ENCODE assay signal across 1 cellular context in genomic region chr17:64638552-64639198, GRCh38.
TF ChIP-seq lines count a peak whose summit lies in the region.

No MANE protein-coding gene starts in this region.

TF ChIP-seq in GM12878, 131 proteins besides CTCF, POLR2A, EP300 and RAD21:
- TF ChIP-seq SMAD1 (IDR thresholded peaks at IDR 0.05; ENCODE audit: low read depth, partially characterized antibody) (no peak), PAX8 (IDR thresholded peaks at IDR 0.05) (no peak), E2F4 (IDR thresholded peaks at IDR 0.05; ENCODE audit: low read depth, low read length) (no peak), ZNF592 (IDR thresholded peaks at IDR 0.05) (no peak), SUPT20H (IDR thresholded peaks at IDR 0.05; ENCODE audit: borderline replicate concordance, control insufficient read depth, low read depth, low read length) (no peak), SPI1 (IDR thresholded peaks at IDR 0.05; ENCODE audit: borderline replicate concordance, insufficient read depth, low read depth, low read length) (peak; percentile 32; the same call in 1 of the 2 replicates), SIN3A (IDR thresholded peaks at IDR 0.05; ENCODE audit: low read depth, low read length) (no peak), SIX5 (IDR thresholded peaks at IDR 0.05; ENCODE audit: low read depth, low read length, severe bottlenecking) (no peak), RUNX3 (IDR thresholded peaks at IDR 0.05; ENCODE audit: low read length) (peak; percentile 19; the same call in 1 of the 2 replicates), CHD1 (IDR thresholded peaks at IDR 0.05; ENCODE audit: low read depth, low read length) (no peak), USF2 (IDR thresholded peaks at IDR 0.05; ENCODE audit: borderline replicate concordance, low read depth, low read length) (no peak), TCF7 (IDR thresholded peaks at IDR 0.05; ENCODE audit: borderline replicate concordance) (no peak), NFXL1 (IDR thresholded peaks at IDR 0.05; ENCODE audit: borderline replicate concordance) (no peak)
